8 cellular contexts compared by ENCODE assay signal in the genomic region with DNA sequence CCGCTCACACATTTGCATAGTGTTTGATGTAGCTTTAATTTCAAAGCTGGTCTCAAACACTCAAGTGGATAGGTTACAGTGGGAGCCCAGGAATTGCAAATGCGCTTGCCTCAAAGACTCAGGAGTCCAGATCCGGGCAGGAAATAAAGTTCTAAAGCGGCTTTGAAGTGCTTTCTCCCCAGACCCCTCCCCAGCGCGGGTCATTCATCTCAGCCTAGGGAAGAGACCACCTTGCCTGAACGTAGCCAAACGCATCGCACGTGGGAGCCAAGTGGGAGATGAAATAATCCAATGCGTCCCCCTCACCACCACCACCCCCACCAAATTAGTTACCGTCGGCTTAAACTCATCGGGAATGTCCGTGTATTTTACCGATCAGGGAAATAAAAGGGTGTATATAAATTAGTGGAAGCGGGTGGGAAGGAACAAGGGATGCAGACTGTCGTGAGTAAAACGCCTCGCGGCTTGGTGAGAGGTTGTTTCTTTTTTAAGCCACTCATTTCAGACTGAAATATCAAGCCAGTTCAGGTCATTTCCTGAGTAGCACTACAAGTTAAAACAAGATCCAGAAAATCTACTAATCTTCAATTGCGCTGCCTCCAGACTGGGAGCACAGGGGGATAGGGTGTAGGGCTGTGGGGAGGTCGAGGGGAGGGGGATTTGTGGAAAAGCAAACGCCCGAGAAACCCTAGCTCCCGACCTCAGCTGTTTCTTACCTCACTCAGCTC.
DNase-seq lines count a peak whose midpoint lies in the region; ATAC-seq and TF ChIP-seq lines count a peak whose summit lies in the region.

No MANE protein-coding gene starts in this region.

- no peaks in the 10 kb centered on the region for H3K36me3 ChIP-seq in gastrocnemius medialis

- H3K4me1 Mint-ChIP-seq in activated T-helper 17 cell treated with anti-CD3 and anti-CD28 coated beads, Interleukin-2, amount 50 U/mL, for 72 hours: peaks cover 12% of the 10 kb centered on the region

- H3K27ac ChIP-seq in right cardiac atrium (ENCODE audit: low read length) (peak overlapping the region; percentile 87), gastrocnemius medialis (peak overlapping the region; percentile 66 to 75 (median 72))

- H3K27me3 ChIP-seq in right cardiac atrium (ENCODE audit: control insufficient read depth, insufficient read depth) (no peaks in the 10 kb centered on the region), gastrocnemius medialis (no peaks in the 10 kb centered on the region)

- no peaks in the 10 kb centered on the region for H3K9me3 Mint-ChIP-seq in activated T-helper 17 cell treated with anti-CD3 and anti-CD28 coated beads, Interleukin-2, amount 50 U/mL, for 72 hours

- H3K36me3 Mint-ChIP-seq in activated T-helper 17 cell treated with anti-CD3 and anti-CD28 coated beads, Interleukin-2, amount 50 U/mL, for 72 hours (ENCODE audit: low read depth): no peaks in the 10 kb centered on the region

- no peak overlapping the region for H3K27ac Mint-ChIP-seq in activated T-helper 17 cell treated with anti-CD3 and anti-CD28 coated beads, Interleukin-2, amount 50 U/mL, for 72 hours

- H3K27me3 Mint-ChIP-seq in activated T-helper 17 cell treated with anti-CD3 and anti-CD28 coated beads, Interleukin-2, amount 50 U/mL, for 72 hours: peaks cover 16% of the 10 kb centered on the region

- no peak for DNase-seq in AG09309 (ENCODE audit: low read depth)
- DNase-seq in right cardiac atrium: peak in 1 of 3 donors; percentile 51
- no peak for DNase-seq in gastrocnemius medialis
- no peak for DNase-seq in SW480 (ENCODE audit: low spot score)
- DNase-seq in posterior vena cava (ENCODE audit: low spot score): no peak

- no peak for TF ChIP-seq CTCF in AG09309 (IDR thresholded peaks at IDR 0.05; ENCODE audit: control insufficient read depth, insufficient read depth, low read depth, low read length, missing control alignments)
- TF ChIP-seq CTCF in gastrocnemius medialis (IDR thresholded peaks at IDR 0.05 in 4 of 5, conservative IDR thresholded peaks at IDR 0.05 in 1 of 5): no peak

- under 1% methylated on average over 26 of the region's 26 CpGs for WGBS in right cardiac atrium

- intact Hi-C loops in right cardiac atrium (cut with DNase I): loop anchor here (5.0 to 10.0 kb wide), 5 partner anchors 76 to 206 kb away; no protein-coding TSS in a partner anchor
- intact Hi-C loops in gastrocnemius medialis (cut with DNase I; ENCODE audit: low total_unique reads): loop anchor here (5.0 to 10.0 kb wide), 4 partner anchors 59 to 299 kb away; no protein-coding TSS in a partner anchor
- intact Hi-C loops in posterior vena cava (cut with DNase I): no loop called here

- peaks cover 16% of the 10 kb centered on the region for H3K4me1 ChIP-seq in right cardiac atrium (ENCODE audit: control insufficient read depth, insufficient read depth, low read length)
- peaks cover 6 to 11% of the 10 kb centered on the region in 2 donors for H3K4me1 ChIP-seq in gastrocnemius medialis

- ATAC-seq in HG03354 (IDR thresholded peaks at IDR 0.05; ENCODE audit: poor library complexity, severe bottlenecking, unreplicated experiment): peak; percentile 32
- ATAC-seq in activated T-helper 17 cell treated with anti-CD3 and anti-CD28 coated beads, Interleukin-2, amount 50 U/mL, for 72 hours (replicated peaks): peak; percentile 51
- ATAC-seq in right cardiac atrium: peak; percentile 3 to 15
- ATAC-seq in gastrocnemius medialis: peak in 1 of 2 donors; percentile 32

- TF ChIP-seq POLR2A in GM19099 (IDR thresholded peaks at IDR 0.05; ENCODE audit: extremely low read depth, insufficient read length, low read depth): peak; percentile 24
- TF ChIP-seq POLR2A in gastrocnemius medialis (IDR thresholded peaks at IDR 0.05): no peak

- in situ Hi-C loops in gastrocnemius medialis (cut with MboI; ENCODE audit: low sequenced_read_pairs in 4 of 4): no loop called here

- H3K9me3 ChIP-seq in right cardiac atrium (ENCODE audit: control insufficient read depth, low read length) (no peaks in the 10 kb centered on the region), gastrocnemius medialis (no peaks in the 10 kb centered on the region)

- H3K4me3 ChIP-seq in AG09309 (ENCODE audit: control insufficient read depth, low read depth, low read length) (peak overlapping the region; percentile 80), right cardiac atrium (ENCODE audit: low read length) (peak overlapping the region; percentile 72), gastrocnemius medialis (peak overlapping the region; percentile 50 to 71 (median 62))

- peak overlapping the region; percentile 83 for H3K4me3 Mint-ChIP-seq in activated T-helper 17 cell treated with anti-CD3 and anti-CD28 coated beads, Interleukin-2, amount 50 U/mL, for 72 hours

Comparison
In these comparisons a context has a peak if more than half of its experiments do, and no peak if none do; other contexts are left out.
1. intact Hi-C loops: an anchor here in right cardiac atrium (5.0 to 10.0 kb wide) and gastrocnemius medialis (5.0 to 10.0 kb wide); none called in posterior vena cava.